In the genomic region with DNA sequence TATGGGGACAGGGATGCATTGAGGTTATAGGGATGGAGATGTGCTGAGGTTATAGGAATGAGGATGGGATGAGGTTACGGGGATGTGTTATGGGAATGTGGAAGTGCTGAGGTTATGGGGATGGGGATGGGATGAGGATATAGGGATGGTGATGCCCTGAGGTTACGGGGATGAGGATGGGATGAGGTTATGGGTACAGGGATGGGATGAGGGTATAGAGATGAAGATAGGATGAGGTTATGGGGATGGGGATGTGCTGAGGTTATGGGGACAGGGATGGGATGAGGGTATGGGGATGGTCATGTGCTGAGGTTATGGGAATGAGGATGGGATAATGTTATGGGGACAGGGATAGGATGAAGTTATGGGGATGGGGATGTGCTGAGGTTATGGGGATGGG, we compare ENCODE assay signal across 17 cellular contexts.
A peak's percentile ranks its signal among the peaks of the same experiment; 100 is the strongest.
DNase-seq lines count a peak whose midpoint lies in the region; ATAC-seq and TF ChIP-seq lines count a peak whose summit lies in the region.
"Had no signal": no experiment of that assay in that cellular context is flagged by ENCODE, and none has a peak within 500 bp of the region (broad histone marks: within the 10 kb centered on the region; RNA-seq: fewer than 3 reads in every experiment).

No MANE protein-coding gene starts in this region.

- no peak overlapping the region for H3K4me3 Mint-ChIP-seq in activated CD4-positive, alpha-beta T cell treated with anti-CD3 and anti-CD28 coated beads, Interleukin-2, amount 10 ng/mL, durations not matched to agents 24 days and 14 days
- H3K4me3 Mint-ChIP-seq in naive thymus-derived CD4-positive, alpha-beta T cell = no peak overlapping the region
- H3K4me3 Mint-ChIP-seq: B cell; CD4-positive, alpha-beta T cell; CD8-positive, alpha-beta T cell had no signal

- peak; percentile 20 for DNase-seq in activated CD4-positive, alpha-beta T cell treated with anti-CD3 and anti-CD28 coated beads, Interleukin-2, amount 10 ng/mL, durations not matched to agents 24 days and 14 days
- DNase-seq in activated CD4-positive, alpha-beta T cell treated with anti-CD3 and anti-CD28 coated beads for 48 hours = no peak
- DNase-seq in naive thymus-derived CD4-positive, alpha-beta T cell = no peak
- DNase-seq in NCI-H2107 (lab: John Stamatoyannopoulos, UW) = no peak
- DNase-seq: AML-193; Caco-2; Calu3; CD4-positive, alpha-beta T cell; CD8-positive, alpha-beta T cell; DMS79 treated with DMSO at 0.1 percent for 48 hours; GF-D8 had no signal

- H3K4me3 ChIP-seq in HEK293 (ENCODE audit: low read depth, low read length) = no peak overlapping the region
- no peak overlapping the region for H3K4me3 ChIP-seq in naive thymus-derived CD4-positive, alpha-beta T cell (ENCODE audit: low read length)
- H3K4me3 ChIP-seq: A549; BLaER1 treated with 17β-estradiol and CSF1 and Interleukin-3, amounts not matched to agents 10 nM and 100 nM had no signal

- H3K36me3 Mint-ChIP-seq in activated CD4-positive, alpha-beta T cell treated with anti-CD3 and anti-CD28 coated beads, Interleukin-2, amount 10 ng/mL, durations not matched to agents 24 days and 14 days (ENCODE audit: low read depth) = no peaks in the 10 kb centered on the region
- no peaks in the 10 kb centered on the region for H3K36me3 Mint-ChIP-seq in naive thymus-derived CD4-positive, alpha-beta T cell
- H3K36me3 Mint-ChIP-seq: CD8-positive, alpha-beta T cell had no signal

- POLR2A ChIA-PET in HEK293 (lab: Yijun Ruan, JAX) = no interaction called here
- POLR2A ChIA-PET in naive thymus-derived CD4-positive, alpha-beta T cell (lab: Charles Lee) = no interaction called here

- H3K4me1 Mint-ChIP-seq in activated CD4-positive, alpha-beta T cell treated with anti-CD3 and anti-CD28 coated beads, Interleukin-2, amount 10 ng/mL, durations not matched to agents 24 days and 14 days = no peaks in the 10 kb centered on the region
- no peaks in the 10 kb centered on the region for H3K4me1 Mint-ChIP-seq in naive thymus-derived CD4-positive, alpha-beta T cell
- H3K4me1 Mint-ChIP-seq: B cell had no signal

- H3K4me1 ChIP-seq in HEK293 (ENCODE audit: control insufficient read depth, insufficient read depth, low read length) = no peaks in the 10 kb centered on the region
- no peaks in the 10 kb centered on the region for H3K4me1 ChIP-seq in naive thymus-derived CD4-positive, alpha-beta T cell (ENCODE audit: control insufficient read depth in 2 of 2, insufficient read depth in 2 of 2, low read length in 2 of 2)
- H3K4me1 ChIP-seq: A549; BLaER1 treated with 17β-estradiol and CSF1 and Interleukin-3, amounts not matched to agents 10 nM and 100 nM; Caco-2 had no signal

- TF ChIP-seq CTCF in HEK293 (tag by site-specific recombination; IDR thresholded peaks at IDR 0.05) = no peak

- no peaks in the 10 kb centered on the region for H3K9me3 ChIP-seq in HEK293 (ENCODE audit: control insufficient read depth, insufficient read depth, low read depth, low read length)
- H3K9me3 ChIP-seq in naive thymus-derived CD4-positive, alpha-beta T cell (ENCODE audit: control insufficient read depth in 2 of 3, low read length in 3 of 3) = no peaks in the 10 kb centered on the region
- H3K9me3 ChIP-seq: A549; BLaER1 treated with 17β-estradiol and CSF1 and Interleukin-3, amounts not matched to agents 10 nM and 100 nM; Caco-2 had no signal

- ATAC-seq in naive thymus-derived CD4-positive, alpha-beta T cell = peak; percentile 20
- ATAC-seq: A549; CD8-positive, alpha-beta T cell had no signal

- no peak overlapping the region for H3K27ac Mint-ChIP-seq in activated CD4-positive, alpha-beta T cell treated with anti-CD3 and anti-CD28 coated beads, Interleukin-2, amount 10 ng/mL, durations not matched to agents 24 days and 14 days
- H3K27ac Mint-ChIP-seq in naive thymus-derived CD4-positive, alpha-beta T cell = no peak overlapping the region
- H3K27ac Mint-ChIP-seq: B cell; CD4-positive, alpha-beta T cell; CD8-positive, alpha-beta T cell had no signal

- no peak overlapping the region for H3K27ac ChIP-seq in HEK293 (ENCODE audit: extremely low read depth, low read depth, low read length)
- no peak overlapping the region for H3K27ac ChIP-seq in naive thymus-derived CD4-positive, alpha-beta T cell (ENCODE audit: low read depth, low read length)
- H3K27ac ChIP-seq: 22Rv1; A549; BLaER1 treated with 17β-estradiol and CSF1 and Interleukin-3, amounts not matched to agents 10 nM and 100 nM; C4-2B had no signal

- H3K27me3 ChIP-seq in naive thymus-derived CD4-positive, alpha-beta T cell (ENCODE audit: control insufficient read depth in 2 of 2, insufficient read depth in 2 of 2, low read length in 2 of 2) = no peaks in the 10 kb centered on the region
- H3K27me3 ChIP-seq: BLaER1 treated with 17β-estradiol and CSF1 and Interleukin-3, amounts not matched to agents 10 nM and 100 nM had no signal

- CTCF ChIA-PET in HEK293 (lab: Yijun Ruan, JAX) = no interaction called here
- CTCF ChIA-PET in naive thymus-derived CD4-positive, alpha-beta T cell (lab: Charles Lee) = no interaction called here

- H3K27me3 Mint-ChIP-seq in activated CD4-positive, alpha-beta T cell treated with anti-CD3 and anti-CD28 coated beads, Interleukin-2, amount 10 ng/mL, durations not matched to agents 24 days and 14 days = no peaks in the 10 kb centered on the region
- H3K27me3 Mint-ChIP-seq in naive thymus-derived CD4-positive, alpha-beta T cell = peaks cover 0 to 11% (median 7%) of the 10 kb centered on the region in 5 donors
- H3K27me3 Mint-ChIP-seq: B cell had no signal

- H3K9me3 Mint-ChIP-seq in activated CD4-positive, alpha-beta T cell treated with anti-CD3 and anti-CD28 coated beads, Interleukin-2, amount 10 ng/mL, durations not matched to agents 24 days and 14 days = no peaks in the 10 kb centered on the region
- peaks cover 0 to 2% (median 0%) of the 10 kb centered on the region in 11 donors for H3K9me3 Mint-ChIP-seq in naive thymus-derived CD4-positive, alpha-beta T cell
- H3K9me3 Mint-ChIP-seq: CD4-positive, alpha-beta T cell; CD8-positive, alpha-beta T cell had no signal

- intact Hi-C loops in activated CD4-positive, alpha-beta T cell treated with anti-CD3 and anti-CD28 coated beads, Interleukin-2, amount 10 ng/mL, durations not matched to agents 24 days and 14 days (cut with micrococcal nuclease) = no loop called here
- intact Hi-C loops in naive thymus-derived CD4-positive, alpha-beta T cell (cut with micrococcal nuclease) = no loop called here

- H3K36me3 ChIP-seq in HEK293 (ENCODE audit: control insufficient read depth in 2 of 2, insufficient read depth in 1 of 2, low read length in 2 of 2) = no peaks in the 10 kb centered on the region
- H3K36me3 ChIP-seq in naive thymus-derived CD4-positive, alpha-beta T cell (ENCODE audit: control insufficient read depth in 2 of 3, insufficient read depth in 3 of 3, low read length in 3 of 3) = no peaks in the 10 kb centered on the region
- H3K36me3 ChIP-seq: BLaER1 treated with 17β-estradiol and CSF1 and Interleukin-3, amounts not matched to agents 10 nM and 100 nM had no signal

TF ChIP-seq in HEK293, 187 proteins besides CTCF, POLR2A, EP300 and RAD21:
- TF ChIP-seq HOXA7 (CRISPR knock-in tag; IDR thresholded peaks at IDR 0.05; ENCODE audit: borderline replicate concordance) = no peak
- TF ChIP-seq ZBTB26 (tag by site-specific recombination; optimal IDR thresholded peaks at IDR 0.05) = peak; percentile 11
- TF ChIP-seq IKZF3 (tag by site-specific recombination; IDR thresholded peaks at IDR 0.05) = no peak
